Comparison of ENCODE assay signal across 26 cellular contexts in the genomic region with DNA sequence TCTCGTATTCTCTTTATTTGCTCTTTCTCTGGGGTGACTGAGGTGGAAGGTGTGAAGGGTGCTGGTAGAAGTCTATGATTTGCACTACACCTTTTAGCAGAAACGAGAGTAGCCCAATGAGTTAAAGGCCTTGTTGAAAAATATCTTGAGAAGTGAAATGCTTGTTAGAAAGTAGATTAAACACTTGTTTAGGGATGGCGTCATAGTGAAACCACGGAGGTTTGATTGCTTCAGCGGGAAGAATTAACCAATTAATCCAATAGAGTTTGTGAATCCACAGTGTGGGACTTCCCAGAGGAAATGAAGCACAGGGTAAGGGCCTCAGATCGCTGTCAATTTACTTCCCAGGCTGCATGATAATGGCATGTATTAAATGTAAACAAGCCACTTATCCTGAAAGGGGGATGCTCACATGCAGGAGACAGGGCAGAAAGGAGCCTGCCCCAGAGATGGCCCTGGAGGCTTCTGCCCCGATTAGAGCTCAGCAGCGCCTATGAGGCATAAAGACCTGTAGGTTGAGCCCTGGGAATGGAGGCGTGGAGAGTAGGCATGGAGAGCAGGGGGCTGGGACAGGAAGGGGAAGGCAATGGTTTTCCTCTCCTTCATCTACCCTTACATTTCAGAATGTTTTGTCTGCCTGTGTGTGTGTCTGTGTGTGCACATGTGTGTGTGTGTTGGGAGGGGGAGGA. TPM values are rescaled to one million over a fixed set of nuclear protein-coding genes. Genes with fewer than 3 reads are reported as not detected.
"Had no signal": no experiment of that assay in that cellular context is flagged by ENCODE, and none has a peak within 500 bp of the region (broad histone marks: within the 10 kb centered on the region; RNA-seq: fewer than 3 reads in every experiment).

No MANE protein-coding gene starts in this region.

- H3K27me3 ChIP-seq: breast epithelium, foreskin keratinocyte had no signal

- H3K36me3 Mint-ChIP-seq: activated CD4-positive, alpha-beta memory T cell treated with anti-CD3 and anti-CD28 coated beads for 36 hours; activated naive CD8-positive, alpha-beta T cell treated with anti-CD3 and anti-CD28 coated beads for 36 hours had no signal

- H3K4me1 ChIP-seq: breast epithelium, foreskin keratinocyte, left ventricle myocardium inferior, parathyroid adenoma had no signal

- H3K27me3 Mint-ChIP-seq: activated naive CD8-positive, alpha-beta T cell treated with anti-CD3 and anti-CD28 coated beads for 36 hours had no signal

- H3K79me2 ChIP-seq: parathyroid adenoma had no signal

- ATAC-seq: foreskin keratinocyte, right cardiac atrium had no signal

- H3K36me3 ChIP-seq: breast epithelium, left ventricle myocardium inferior had no signal

- DNase-seq: activated CD4-positive, alpha-beta memory T cell treated with anti-CD3 and anti-CD28 coated beads for 36 hours; activated CD4-positive, alpha-beta T cell treated with anti-CD3 and anti-CD28 coated beads for 48 hours; activated naive CD4-positive, alpha-beta T cell treated with Interleukin-2 at 50 U/mL for 16 hours; activated naive CD8-positive, alpha-beta T cell treated with anti-CD3 and anti-CD28 coated beads for 36 hours; activated T-cell treated with anti-CD3 and anti-CD28 coated beads, Interleukin-2, amount 50 U/mL, for 48 hours; amniotic stem cell; effector memory CD4-positive, alpha-beta T cell; foreskin keratinocyte; hippocampal formation; kidney glomerular epithelial cell; left ventricle myocardium inferior; mesenchymal stem cell; right cardiac atrium; stimulated activated CD4-positive, alpha-beta T cell treated with anti-CD3 and anti-CD28 coated beads, Interleukin-4, amount 100 ng/mL, for 24 hours; stimulated activated naive CD4-positive, alpha-beta T cell treated with Interleukin-2 at 50 U/mL for 16 hours; T-helper 9 cell had no signal

- H2AFZ ChIP-seq: parathyroid adenoma had no signal

- H3K9me3 Mint-ChIP-seq: activated CD4-positive, alpha-beta memory T cell treated with anti-CD3 and anti-CD28 coated beads for 36 hours; activated naive CD8-positive, alpha-beta T cell treated with anti-CD3 and anti-CD28 coated beads for 36 hours; nephron had no signal

- H3K27ac Mint-ChIP-seq: activated CD4-positive, alpha-beta memory T cell treated with anti-CD3 and anti-CD28 coated beads for 36 hours; activated naive CD8-positive, alpha-beta T cell treated with anti-CD3 and anti-CD28 coated beads for 36 hours; nephron had no signal

- H3K4me3 Mint-ChIP-seq: activated CD4-positive, alpha-beta memory T cell treated with anti-CD3 and anti-CD28 coated beads for 36 hours; activated naive CD8-positive, alpha-beta T cell treated with anti-CD3 and anti-CD28 coated beads for 36 hours; central memory CD8-positive, alpha-beta T cell; nephron had no signal

- H3K4me1 Mint-ChIP-seq: activated naive CD8-positive, alpha-beta T cell treated with anti-CD3 and anti-CD28 coated beads for 36 hours; central memory CD8-positive, alpha-beta T cell had no signal

- H3K27ac ChIP-seq: breast epithelium, foreskin keratinocyte, left ventricle myocardium inferior, parathyroid adenoma had no signal

- H3K4me3 ChIP-seq: breast epithelium, left ventricle myocardium inferior had no signal

RNA-seq across cellular contexts. Expression of gene FAM170A, which starts 1.5 kb away (rescaled TPM):
- total RNA-seq: activated CD4-positive, alpha-beta memory T cell treated with anti-CD3 and anti-CD28 coated beads for 36 hours; activated naive CD8-positive, alpha-beta T cell treated with anti-CD3 and anti-CD28 coated beads for 36 hours; dermis microvascular lymphatic vessel endothelial cell; foreskin keratinocyte; left ventricle myocardium inferior; mononuclear cell; myocyte; pulmonary artery endothelial cell; right cardiac atrium; subcutaneous adipose tissue; ureter had no signal
- polyA plus RNA-seq: foreskin keratinocyte, right cardiac atrium had no signal
